ENCODE assay signal across 9 cellular contexts in the genomic region with DNA sequence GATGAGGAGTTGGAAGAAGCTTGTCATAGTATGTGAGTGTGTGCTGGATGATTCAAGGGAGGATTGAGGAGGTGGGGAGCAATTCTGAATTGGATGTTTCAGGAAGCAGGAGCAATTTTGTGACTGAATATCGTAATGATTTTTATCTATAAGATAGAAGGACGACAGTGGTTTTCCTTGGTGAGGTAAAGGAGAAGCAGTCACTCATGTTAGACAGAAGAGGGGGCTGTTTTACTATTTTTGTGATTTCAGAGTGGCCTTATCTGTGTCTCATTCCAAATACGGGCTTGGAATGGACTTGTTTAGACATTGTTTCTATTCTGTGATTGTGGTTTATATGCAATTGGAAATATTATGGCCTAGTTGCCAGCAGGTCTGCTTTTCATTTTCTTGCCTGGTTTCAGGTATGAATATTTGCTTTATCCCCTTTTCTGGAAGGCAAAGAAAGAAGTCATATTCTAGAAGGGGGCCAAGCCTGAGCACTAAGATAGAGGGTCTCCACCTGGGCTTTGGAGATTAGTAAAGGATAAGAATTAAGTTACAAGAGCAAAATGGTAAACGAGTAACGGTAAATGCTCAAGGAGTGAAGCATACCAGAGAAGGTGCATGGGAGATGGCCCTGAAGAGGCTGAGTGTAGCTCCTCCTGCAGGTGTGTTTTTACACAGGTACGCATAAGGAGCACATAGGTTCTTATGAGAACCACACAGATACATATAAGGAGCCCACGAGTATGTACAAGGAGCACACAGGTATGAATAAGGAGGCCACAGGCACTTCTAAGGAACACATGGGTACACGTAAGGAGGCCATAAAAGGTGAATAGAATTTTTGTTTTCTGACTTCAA.
DNase-seq lines count a peak whose midpoint lies in the region; FAIRE-seq and TF ChIP-seq lines count a peak whose summit lies in the region.
"Had no signal": no experiment of that assay in that cellular context is flagged by ENCODE, and none has a peak within 500 bp of the region (broad histone marks: within the 10 kb centered on the region; RNA-seq: fewer than 3 reads in every experiment).

No MANE protein-coding gene starts in this region.

- H3K27ac ChIP-seq in HL-60 (replicated peaks): no peak overlapping the region
- H3K27ac ChIP-seq in H1 (ENCODE audit: low read depth, low read length): no peak overlapping the region

- H2BK12ac ChIP-seq in H1 (ENCODE audit: low read depth, low read length): no peak overlapping the region

- no peak overlapping the region for H4K8ac ChIP-seq in H1 (ENCODE audit: extremely low read depth, insufficient read depth, low read length)

- CTCF ChIA-PET in H1 (lab: Charles Lee; ENCODE audit: partially characterized antibody): interaction anchor here (0.5 to 3.8 kb wide), 24 partner anchors 8 to 926 kb away, joined by 3 to 23 read pairs (median 4); partner anchors contain the start of gene C3orf33

- H3K14ac ChIP-seq in H1 (ENCODE audit: insufficient read length): no peak overlapping the region

- POLR2A ChIA-PET in H1 (lab: Charles Lee; ENCODE audit: partially characterized antibody): no interaction called here

- H3K4me2 ChIP-seq in H1 (ENCODE audit: insufficient read depth in 1 of 2, low read depth in 2 of 2, low read length in 2 of 2): no peak overlapping the region

- no peaks in the 10 kb centered on the region for H3K9me3 ChIP-seq in H1 (ENCODE audit: insufficient read depth in 2 of 2, low read depth in 1 of 2, low read length in 1 of 2)

- DNase-seq in D721Med (ENCODE audit: insufficient read length, low spot score) (peak; percentile 26), HL-60 (ENCODE audit: low read depth in 1 of 2, low spot score in 1 of 2) (no peak), NOMO-1 treated with DMSO at 0.1 percent for 48 hours (lab: John Stamatoyannopoulos, UW; ENCODE audit: unreplicated experiment) (peak; percentile 67), H1 (ENCODE audit: low read depth in 1 of 2, low spot score in 2 of 2) (no peak), retina (peak; percentile 25), GM19240 (ENCODE audit: insufficient read length, low spot score) (no peak)
- no peak for DNase-seq in stimulated activated CD4-positive, alpha-beta T cell treated with anti-CD3 and anti-CD28 coated beads, Interleukin-2, amount 100 ng/mL, for 24 hours
- DNase-seq in activated effector memory CD4-positive, alpha-beta T cell treated with Interleukin-2 at 50 U/mL for 16 hours: no peak

- H2BK5ac ChIP-seq in H1 (ENCODE audit: low read depth, low read length): no peak overlapping the region

- no peak overlapping the region for H2BK120ac ChIP-seq in H1 (replicated peaks; ENCODE audit: low read depth, low read length)

- H2AFZ ChIP-seq in H1 (ENCODE audit: low read length): no peak overlapping the region

- H3K4ac ChIP-seq in H1 (replicated peaks; ENCODE audit: insufficient read length, low read depth, low read length): no peak overlapping the region

- H3K79me2 ChIP-seq in H1 (ENCODE audit: control insufficient read depth in 1 of 2, insufficient read depth in 2 of 2, low read length in 2 of 2): no peaks in the 10 kb centered on the region

- H2BK20ac ChIP-seq in H1 (ENCODE audit: low read length): no peak overlapping the region

- TF ChIP-seq CTCF in D721Med (IDR thresholded peaks at IDR 0.05; ENCODE audit: insufficient read depth, missing control alignments) (peak; percentile 40), HL-60 (IDR thresholded peaks at IDR 0.05; ENCODE audit: insufficient read depth, low read length) (peak; percentile 38), H1 (IDR thresholded peaks at IDR 0.05; ENCODE audit: control extremely low read depth in 1 of 3, insufficient read depth in 1 of 3, low read depth in 1 of 3, low read length in 3 of 3) (peak; percentile 25 to 65 (median 59))

- H3K23me2 ChIP-seq in H1 (ENCODE audit: low read depth, low read length): no peaks in the 10 kb centered on the region

- H3K4me1 ChIP-seq in H1 (replicated peaks in 1 of 4; ENCODE audit: control insufficient read depth in 3 of 4, insufficient read depth in 4 of 4, low read length in 3 of 4): no peaks in the 10 kb centered on the region

- H3K18ac ChIP-seq in H1 (ENCODE audit: extremely low read depth, low read length): no peak overlapping the region

- FAIRE-seq in D721Med (lab: Jason Lieb, UNC) (no peak), H1 (lab: Jason Lieb, UNC) (no peak)
- FAIRE-seq: islet of Langerhans had no signal

- H4K91ac ChIP-seq in H1 (replicated peaks; ENCODE audit: insufficient read length, low read length): no peak overlapping the region

- no peak for TF ChIP-seq POLR2A in H1 (IDR thresholded peaks at IDR 0.05; ENCODE audit: control extremely low read depth in 1 of 2, low read depth in 2 of 2, low read length in 2 of 2)

- H3K9ac ChIP-seq in H1 (replicated peaks in 1 of 4; ENCODE audit: extremely low read depth in 1 of 4, low read depth in 3 of 4, low read length in 3 of 4): no peak overlapping the region; a peak in 1 of 7 replicates

- WGBS in H1 (ENCODE audit: extremely low coverage in 1 of 2, insufficient coverage in 1 of 2, insufficient read length in 1 of 2, insufficient replicate concordance in 2 of 2, low coverage in 1 of 2, low lambda C conversion rate in 2 of 2, missing lambda C conversion rate in 1 of 2), 2 experiments: 75% methylated on average over 8 of the region's 8 CpGs; no CpG with 5 or more reads in 1 of the 2 experiments

- no peak overlapping the region for H3K4me3 ChIP-seq in HL-60 (replicated peaks; ENCODE audit: insufficient read depth, low read length)
- no peak overlapping the region for H3K4me3 ChIP-seq in H1 (ENCODE audit: extremely low read depth in 1 of 4, insufficient read depth in 2 of 4, low read depth in 3 of 4, low read length in 4 of 4)

- H2BK15ac ChIP-seq in H1 (ENCODE audit: low read length): no peak overlapping the region

- H3K23ac ChIP-seq in H1 (ENCODE audit: insufficient read length): no peak overlapping the region

- H4K5ac ChIP-seq in H1 (ENCODE audit: insufficient read length, low read depth, low read length): no peak overlapping the region

- no peak overlapping the region for H3K56ac ChIP-seq in H1 (replicated peaks; ENCODE audit: insufficient read length, low read depth, low read length)

- no peaks in the 10 kb centered on the region for H3K36me3 ChIP-seq in H1 (ENCODE audit: control insufficient read depth in 2 of 4, insufficient read depth in 4 of 4, low read length in 3 of 4)

- H3K79me1 ChIP-seq in H1 (ENCODE audit: low read depth, low read length): no peaks in the 10 kb centered on the region

- H3K27me3 ChIP-seq in HL-60 (ENCODE audit: insufficient read depth, poor library complexity, severe bottlenecking): no peaks in the 10 kb centered on the region
- H3K27me3 ChIP-seq in H1 (replicated peaks in 1 of 4; ENCODE audit: control insufficient read depth in 3 of 4, extremely low read depth in 1 of 4, insufficient read depth in 3 of 4, low read length in 3 of 4): no peaks in the 10 kb centered on the region

- no peak overlapping the region for H2AK5ac ChIP-seq in H1 (ENCODE audit: low read depth, low read length)

- H4K20me1 ChIP-seq in H1 (replicated peaks in 1 of 2; ENCODE audit: control insufficient read depth in 1 of 2, insufficient read depth in 2 of 2, low read length in 2 of 2): no peaks in the 10 kb centered on the region

- TF ChIP-seq RAD21 in H1 (IDR thresholded peaks at IDR 0.05 in 1 of 2, conservative IDR thresholded peaks at IDR 0.05 in 1 of 2; ENCODE audit: low read depth in 2 of 2, low read length in 2 of 2): peak; percentile 80 to 81

- no peak for TF ChIP-seq EP300 in H1 (IDR thresholded peaks at IDR 0.05; ENCODE audit: borderline replicate concordance in 1 of 2, low read depth in 2 of 2, low read length in 2 of 2)

TF ChIP-seq in H1, 55 proteins besides CTCF, POLR2A, EP300 and RAD21:
- TF ChIP-seq BRCA1 (IDR thresholded peaks at IDR 0.05; ENCODE audit: low read depth, low read length): 0 out of 2 replicates have a peak, but pooled peaks have one; percentile 17
- TF ChIP-seq SIRT6 (IDR thresholded peaks at IDR 0.05; ENCODE audit: low read length): no peak
- TF ChIP-seq CTBP2 (IDR thresholded peaks at IDR 0.05; ENCODE audit: borderline replicate concordance, insufficient read depth, insufficient read length, low read length): no peak
- no peak for TF ChIP-seq EGR1 (IDR thresholded peaks at IDR 0.05; ENCODE audit: borderline replicate concordance, low read depth, low read length)

Comparison
In these comparisons a context has a peak if more than half of its experiments do, and no peak if none do; other contexts are left out.
1. DNase-seq: peak in D721Med (single experiment), NOMO-1 treated with DMSO at 0.1 percent for 48 hours (single experiment) and retina (single experiment); none in HL-60 (0 of 2), H1 (0 of 2), stimulated activated CD4-positive, alpha-beta T cell treated with anti-CD3 and anti-CD28 coated beads, Interleukin-2, amount 100 ng/mL, for 24 hours (0 of 2), GM19240 (single experiment) and activated effector memory CD4-positive, alpha-beta T cell treated with Interleukin-2 at 50 U/mL for 16 hours (single experiment).
2. Peak in every context shown above with its lines, with median percentiles within 50 percentile points of each other: CTCF ChIP-seq.